Comparison of ENCODE assay signal across 33 cellular contexts in genomic region chr3:178492496-178492895, GRCh38. TPM values are rescaled to one million over a fixed set of nuclear protein-coding genes. Genes with fewer than 3 reads are reported as not detected.
"Had no signal": no experiment of that assay in that cellular context is flagged by ENCODE, and none has a peak within 500 bp of the region (broad histone marks: within the 10 kb centered on the region; RNA-seq: fewer than 3 reads in every experiment).

No MANE protein-coding gene starts in this region.

- H3K9me3 ChIP-seq: body of pancreas, ovary, prostate gland, thoracic aorta had no signal

- DNase-seq: activated CD4-positive, alpha-beta T cell treated with anti-CD3 and anti-CD28 coated beads for 4 hours; activated CD4-positive, alpha-beta T cell treated with anti-CD3 and anti-CD28 coated beads, Interleukin-2, amount 50 U/mL, for 4 hours; activated CD8-positive, alpha-beta memory T cell treated with anti-CD3 and anti-CD28 coated beads for 24 hours; activated effector memory CD4-positive, alpha-beta T cell treated with Interleukin-2 at 50 U/mL for 16 hours; activated naive CD4-positive, alpha-beta T cell treated with Interleukin-2 at 50 U/mL for 16 hours; aorta; body of pancreas; dermis blood vessel endothelial cell; effector CD4-positive, alpha-beta T cell; immature natural killer cell; kidney; midbrain; naive thymus-derived CD4-positive, alpha-beta T cell; ovary; retina; stimulated activated CD4-positive, alpha-beta T cell treated with anti-CD3 and anti-CD28 coated beads, Interleukin-12 subunit alpha, Interleukin-12 subunit beta, amount 100 ng/mL, for 4 hours; stimulated activated CD4-positive, alpha-beta T cell treated with anti-CD3 and anti-CD28 coated beads, Interleukin-4, amount 100 ng/mL, for 1 hour; stimulated activated naive CD8-positive, alpha-beta T cell treated with anti-CD3 and anti-CD28 coated beads, Interleukin-15, Interleukin-2, amounts not matched to agents 100 U/mL and 50 U/mL, for 24 hours; T-helper 9 cell; trophoblast cell had no signal

- H3K4me3 ChIP-seq: body of pancreas, ovary, prostate gland, skin epidermis, thoracic aorta had no signal

- FAIRE-seq: colon, endometrium, frontal cortex, kidney, TTC549, urothelium cell line had no signal

- H3K27ac ChIP-seq: body of pancreas, epithelial cell of prostate, ovary, prostate gland, skin epidermis, thoracic aorta, VCaP had no signal

- H3K27me3 ChIP-seq: body of pancreas, ovary had no signal

- ATAC-seq: body of pancreas; naive thymus-derived CD4-positive, alpha-beta T cell; sciatic nerve; stimulated activated naive CD8-positive, alpha-beta T cell treated with anti-CD3 and anti-CD28 coated beads, Interleukin-15, Interleukin-2, amounts not matched to agents 100 U/mL and 50 U/mL, for 24 hours had no signal

- H3K36me3 ChIP-seq: ovary, prostate gland, thoracic aorta had no signal

- H3K4me1 ChIP-seq: prostate gland had no signal

RNA-seq across cellular contexts. Expression of gene KCNMB2, which starts 43.7 kb away (rescaled TPM):
- total RNA-seq: aorta; dermis blood vessel endothelial cell; lower leg skin; naive thymus-derived CD4-positive, alpha-beta T cell; sciatic nerve; subcutaneous adipose tissue; thoracic aorta had no signal
- polyA plus RNA-seq: aorta; immature natural killer cell; naive thymus-derived CD4-positive, alpha-beta T cell had no signal
